1 cellular context compared by ENCODE assay signal in genomic region chr20:45867129-45867810, GRCh38.
TF ChIP-seq lines count a peak whose summit lies in the region.

No MANE protein-coding gene starts in this region.

TF ChIP-seq in HepG2, 621 proteins besides CTCF, POLR2A, EP300 and RAD21:
- TF ChIP-seq MAFF (IDR thresholded peaks at IDR 0.05; ENCODE audit: low read depth, low read length) (peak; percentile 77), KAT7 (CRISPR knock-in tag; IDR thresholded peaks at IDR 0.05; ENCODE audit: borderline replicate concordance) (0 out of 2 replicates have a peak, but pooled peaks have one; percentile 7), HOXA3 (CRISPR knock-in tag; IDR thresholded peaks at IDR 0.05) (0 out of 2 replicates have a peak, but pooled peaks have one; percentile 15), ZNF558 (CRISPR knock-in tag; IDR thresholded peaks at IDR 0.05; ENCODE audit: borderline replicate concordance) (no peak), MAFK (conservative IDR thresholded peaks at IDR 0.05 in 1 of 2, IDR thresholded peaks at IDR 0.05 in 1 of 2; ENCODE audit: low read length in 2 of 2) (peak; percentile 75 to 78), HNRNPL (IDR thresholded peaks at IDR 0.05; ENCODE audit: low read depth, low read length) (no peak), ZNF75D (CRISPR knock-in tag; IDR thresholded peaks at IDR 0.05; ENCODE audit: borderline replicate concordance) (no peak), SALL1 (CRISPR knock-in tag; IDR thresholded peaks at IDR 0.05) (peak; percentile 41; the same call in 1 of the 2 replicates), ZFAT (CRISPR knock-in tag; conservative IDR thresholded peaks at IDR 0.05) (0 out of 2 replicates have a peak, but pooled peaks have one; percentile 50), ZNF232 (CRISPR knock-in tag; IDR thresholded peaks at IDR 0.05; ENCODE audit: borderline replicate concordance) (no peak), YEATS4 (CRISPR knock-in tag; IDR thresholded peaks at IDR 0.05; ENCODE audit: borderline replicate concordance) (0 out of 2 replicates have a peak, but pooled peaks have one; percentile 29), PRMT3 (CRISPR knock-in tag; IDR thresholded peaks at IDR 0.05; ENCODE audit: borderline replicate concordance, low read depth) (no peak), HDAC1 (CRISPR knock-in tag; IDR thresholded peaks at IDR 0.05) (0 out of 2 replicates have a peak, but pooled peaks have one; percentile 38), NFYC (CRISPR knock-in tag; IDR thresholded peaks at IDR 0.05) (0 out of 2 replicates have a peak, but pooled peaks have one; percentile 7), ZNF432 (CRISPR knock-in tag; IDR thresholded peaks at IDR 0.05; ENCODE audit: borderline replicate concordance) (no peak), FOXP1 (IDR thresholded peaks at IDR 0.05) (no peak), FOXP1 (CRISPR knock-in tag; IDR thresholded peaks at IDR 0.05) (0 out of 2 replicates have a peak, but pooled peaks have one; percentile 6), ZNF460 (CRISPR knock-in tag; IDR thresholded peaks at IDR 0.05; ENCODE audit: borderline replicate concordance) (peak; percentile 94), ZNF777 (CRISPR knock-in tag; IDR thresholded peaks at IDR 0.05) (no peak), ADNP (CRISPR knock-in tag; IDR thresholded peaks at IDR 0.05) (peak; percentile 76; the same call in 1 of the 2 replicates), HNF1A (IDR thresholded peaks at IDR 0.05; ENCODE audit: low read depth) (0 out of 2 replicates have a peak, but pooled peaks have one; percentile 51), HNF1A (CRISPR knock-in tag; IDR thresholded peaks at IDR 0.05; ENCODE audit: borderline replicate concordance) (no peak; the same call in 1 of the 2 replicates), FOXP4 (CRISPR knock-in tag; IDR thresholded peaks at IDR 0.05) (peak; percentile 45), HMGA1 (CRISPR knock-in tag; conservative IDR thresholded peaks at IDR 0.05) (no peak), NR2C2 (CRISPR knock-in tag; IDR thresholded peaks at IDR 0.05; ENCODE audit: borderline replicate concordance) (no peak), NR2F6 (IDR thresholded peaks at IDR 0.05) (no peak), NR2F6 (CRISPR knock-in tag; IDR thresholded peaks at IDR 0.05) (0 out of 2 replicates have a peak, but pooled peaks have one; percentile 15), SETDB1 (CRISPR knock-in tag; IDR thresholded peaks at IDR 0.05; ENCODE audit: borderline replicate concordance) (no peak), ZNF766 (CRISPR knock-in tag; IDR thresholded peaks at IDR 0.05; ENCODE audit: borderline replicate concordance) (0 out of 2 replicates have a peak, but pooled peaks have one; percentile 51), HBP1 (CRISPR knock-in tag; IDR thresholded peaks at IDR 0.05; ENCODE audit: low read depth) (no peak), SOX13 (IDR thresholded peaks at IDR 0.05) (no peak), SOX13 (CRISPR knock-in tag; conservative IDR thresholded peaks at IDR 0.05 in 1 of 2, IDR thresholded peaks at IDR 0.05 in 1 of 2) (peak in 1 of 2 experiments; percentile 59; a peak in 1 of 4 replicates), ZMYM3 (CRISPR knock-in tag; IDR thresholded peaks at IDR 0.05) (peak; percentile 73), ISL2 (CRISPR knock-in tag; IDR thresholded peaks at IDR 0.05) (0 out of 2 replicates have a peak, but pooled peaks have one; percentile 20), CREB3 (CRISPR knock-in tag; IDR thresholded peaks at IDR 0.05) (0 out of 2 replicates have a peak, but pooled peaks have one; percentile 52), SOX6 (IDR thresholded peaks at IDR 0.05) (no peak), SOX6 (CRISPR knock-in tag; IDR thresholded peaks at IDR 0.05) (peak; percentile 58; the same call in 1 of the 2 replicates), HNF4A (CRISPR knock-in tag; IDR thresholded peaks at IDR 0.05) (peak; percentile 28; the same call in 1 of the 2 replicates), HNRNPK (IDR thresholded peaks at IDR 0.05; ENCODE audit: low read depth, low read length, poor library complexity, severe bottlenecking) (no peak)
